8 cellular contexts compared by ENCODE assay signal in the genomic region with DNA sequence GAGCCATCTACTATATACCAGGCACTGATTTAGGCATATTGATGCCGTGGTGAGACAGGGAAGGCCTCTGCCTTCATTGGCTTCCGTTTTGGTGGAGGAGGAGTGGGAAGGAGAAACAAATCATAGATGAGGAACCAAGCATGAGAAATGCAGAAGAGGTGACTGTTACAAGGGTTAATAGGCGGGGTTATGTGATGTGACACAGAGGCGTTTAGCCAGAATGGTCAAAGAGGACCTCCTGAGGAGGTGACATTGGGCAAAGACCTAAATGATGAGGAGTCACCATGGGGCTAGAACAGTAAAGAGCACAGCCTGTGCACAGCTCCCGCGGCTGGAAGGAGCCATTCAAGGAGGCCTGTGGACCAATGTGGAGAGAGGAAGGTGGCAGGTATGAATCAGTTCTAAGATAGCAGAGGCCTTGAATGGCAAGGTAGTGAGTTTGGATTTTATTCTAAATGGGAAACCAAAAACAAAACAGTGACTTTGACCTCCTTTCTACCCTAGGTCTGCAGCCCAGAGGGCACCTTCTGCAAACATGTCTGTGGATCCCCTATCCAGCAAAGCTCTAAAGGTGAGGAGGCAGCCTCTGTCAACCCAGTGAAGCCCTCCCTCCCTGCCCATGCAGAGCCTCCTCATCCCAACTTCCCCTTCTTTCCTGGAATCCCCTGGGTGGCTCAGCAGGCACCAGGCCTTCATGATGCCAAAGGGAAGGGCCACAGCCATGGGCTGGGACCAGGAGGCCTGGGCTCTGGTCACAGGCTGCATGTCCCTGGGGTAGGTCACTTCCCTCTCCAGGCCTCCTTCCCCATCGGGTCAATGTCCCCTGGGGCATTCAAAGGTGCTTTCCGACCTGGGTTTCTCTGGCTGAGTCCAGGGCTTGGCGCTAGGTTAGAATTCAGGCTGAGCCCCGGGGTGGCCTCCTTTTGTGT. TPM values are rescaled to one million over a fixed set of nuclear protein-coding genes. Genes with fewer than 3 reads are reported as not detected.
DNase-seq lines count a peak whose midpoint lies in the region; ATAC-seq, FAIRE-seq and TF ChIP-seq lines count a peak whose summit lies in the region.

No MANE protein-coding gene starts in this region.

- no peak overlapping the region for H3K27ac Mint-ChIP-seq in activated naive CD4-positive, alpha-beta T cell treated with anti-CD3 and anti-CD28 coated beads for 36 hours

- H3K27me3 Mint-ChIP-seq in activated naive CD4-positive, alpha-beta T cell treated with anti-CD3 and anti-CD28 coated beads for 36 hours (ENCODE audit: low read depth): no peaks in the 10 kb centered on the region

- DNase-seq in GM18507 (ENCODE audit: extremely low spot score, insufficient read length, low read depth) (no peak), NOMO-1 (lab: John Stamatoyannopoulos, UW; ENCODE audit: unreplicated experiment in 2 of 2) (peak; percentile 64 to 89), esophagus muscularis mucosa (ENCODE audit: extremely low spot score) (no peak), NCI-H187 (lab: John Stamatoyannopoulos, UW) (no peak)
- DNase-seq in activated naive CD4-positive, alpha-beta T cell treated with anti-CD3 and anti-CD28 coated beads for 36 hours: no peak
- DNase-seq in activated CD4-positive, CD25-positive, alpha-beta regulatory T cell (lab: John Stamatoyannopoulos, UW): no peak

- peak overlapping the region in 3 of 4 donors; percentile 14 to 40 (median 33) for H3K4me3 ChIP-seq in esophagus muscularis mucosa
- H3K4me3 ChIP-seq in skeletal muscle satellite cell (ENCODE audit: low read length): no peak overlapping the region

- H3K9me3 Mint-ChIP-seq in activated naive CD4-positive, alpha-beta T cell treated with anti-CD3 and anti-CD28 coated beads for 36 hours: no peaks in the 10 kb centered on the region

- no peak for TF ChIP-seq CTCF in esophagus muscularis mucosa (IDR thresholded peaks at IDR 0.05)

- intact Hi-C loops in esophagus muscularis mucosa (cut with DNase I): no loop called here
- intact Hi-C loops in activated naive CD4-positive, alpha-beta T cell treated with anti-CD3 and anti-CD28 coated beads for 36 hours (cut with micrococcal nuclease): no loop called here

- H3K4me1 Mint-ChIP-seq in activated naive CD4-positive, alpha-beta T cell treated with anti-CD3 and anti-CD28 coated beads for 36 hours (ENCODE audit: low read depth): peaks cover 21% of the 10 kb centered on the region

- TF ChIP-seq EP300 in esophagus muscularis mucosa (IDR thresholded peaks at IDR 0.05): no peak

- no peak for ATAC-seq in HG03342 (IDR thresholded peaks at IDR 0.05; ENCODE audit: unreplicated experiment)

- no peaks in the 10 kb centered on the region for H3K36me3 Mint-ChIP-seq in activated naive CD4-positive, alpha-beta T cell treated with anti-CD3 and anti-CD28 coated beads for 36 hours (ENCODE audit: low read depth)

- peaks cover 24 to 41% (median 32%) of the 10 kb centered on the region in 4 donors for H3K4me1 ChIP-seq in esophagus muscularis mucosa
- peaks cover 26% of the 10 kb centered on the region for H3K4me1 ChIP-seq in skeletal muscle satellite cell (ENCODE audit: control insufficient read depth, insufficient read depth, low read length)

- CTCF ChIA-PET in activated naive CD4-positive, alpha-beta T cell treated with anti-CD3 and anti-CD28 coated beads for 36 hours (lab: Charles Lee): interaction anchor here (1.4 kb wide), 1 partner anchor 99 kb away, joined by 3 read pairs; no protein-coding TSS in a partner anchor

- H3K4me3 Mint-ChIP-seq in activated naive CD4-positive, alpha-beta T cell treated with anti-CD3 and anti-CD28 coated beads for 36 hours: no peak overlapping the region

- TF ChIP-seq POLR2A in esophagus muscularis mucosa (IDR thresholded peaks at IDR 0.05; ENCODE audit: low read depth): no peak

- no peak overlapping the region for H3K9ac ChIP-seq in skeletal muscle satellite cell (ENCODE audit: low read depth, low read length)

- H3K9me3 ChIP-seq in esophagus muscularis mucosa (no peaks in the 10 kb centered on the region), skeletal muscle satellite cell (replicated peaks; ENCODE audit: low read length) (no peaks in the 10 kb centered on the region)

- FAIRE-seq in GM18507 (lab: Jason Lieb, UNC): peak; percentile 63

- H3K4me2 ChIP-seq in skeletal muscle satellite cell (ENCODE audit: low read length): peak overlapping the region; percentile 67

- H3K27me3 ChIP-seq in esophagus muscularis mucosa: no peaks in the 10 kb centered on the region
- no peaks in the 10 kb centered on the region for H3K27me3 ChIP-seq in skeletal muscle satellite cell (ENCODE audit: control insufficient read depth, insufficient read depth, low read length)

- WGBS in esophagus muscularis mucosa: 83% methylated on average over 10 of the region's 10 CpGs

- H3K27ac ChIP-seq in esophagus muscularis mucosa (replicated peaks in 1 of 4): peak overlapping the region in 2 of 4 donors; percentile 5 to 58

- H3K36me3 ChIP-seq in esophagus muscularis mucosa: peaks cover 0 to 22% (median 12%) of the 10 kb centered on the region in 4 donors
- H3K36me3 ChIP-seq in skeletal muscle satellite cell (ENCODE audit: insufficient read depth, low read length): peaks cover 37% of the 10 kb centered on the region

RNA-seq across cellular contexts. Expression of a gene that starts 11.8 kb away (rescaled TPM):
- 100 to 1,000 TPM in 1 of 4 donors, 10 to 100 TPM in 3; 26.2 to 182 (median 54.3) TPM for total RNA-seq in esophagus muscularis mucosa
- 29.7 and 36.9 TPM in 2 replicates for total RNA-seq in skeletal muscle satellite cell (2012; rRNA removed)
- 1 to 10 TPM; 2.7 to 2.8 TPM for total RNA-seq in activated naive CD4-positive, alpha-beta T cell treated with anti-CD3 and anti-CD28 coated beads for 36 hours

RNA-seq across cellular contexts. Expression of a gene that starts 32.0 kb away (rescaled TPM):
- total RNA-seq in esophagus muscularis mucosa: 10 to 100 TPM; 13.9 to 18.3 (median 15.6) TPM
- total RNA-seq in skeletal muscle satellite cell (2012; rRNA removed): 4.8 and 8.6 TPM in 2 replicates
- total RNA-seq in activated naive CD4-positive, alpha-beta T cell treated with anti-CD3 and anti-CD28 coated beads for 36 hours: 10 to 100 TPM; 80.2 to 85.3 TPM

RNA-seq across cellular contexts. Expression of a gene that starts 59.2 kb away (rescaled TPM):
- total RNA-seq in esophagus muscularis mucosa: 100 to 1,000 TPM in 1 of 4 donors, 10 to 100 TPM in 3; 39.4 to 108 (median 75.3) TPM
- 33.0 and 43.7 TPM in 2 replicates for total RNA-seq in skeletal muscle satellite cell (2012; rRNA removed)
- total RNA-seq in activated naive CD4-positive, alpha-beta T cell treated with anti-CD3 and anti-CD28 coated beads for 36 hours: 10 to 100 TPM; 15.0 to 15.3 TPM

Comparison
In these comparisons a context has a peak if more than half of its experiments do, and no peak if none do; other contexts are left out.
1. DNase-seq: peak in NOMO-1 (2 of 2); none in GM18507 (single experiment), esophagus muscularis mucosa (single experiment), activated naive CD4-positive, alpha-beta T cell treated with anti-CD3 and anti-CD28 coated beads for 36 hours (single experiment), NCI-H187 (0 of 2) and activated CD4-positive, CD25-positive, alpha-beta regulatory T cell (0 of 4).
2. RNA of a gene that starts 11.8 kb away (total RNA-seq): 26.2 to 182 TPM in esophagus muscularis mucosa; 2.7 to 2.8 TPM in activated naive CD4-positive, alpha-beta T cell treated with anti-CD3 and anti-CD28 coated beads for 36 hours; every median in the first group is over 4 times any median in the second.
3. RNA of a gene that starts 32.0 kb away (total RNA-seq): 80.2 to 85.3 TPM in activated naive CD4-positive, alpha-beta T cell treated with anti-CD3 and anti-CD28 coated beads for 36 hours; 13.9 to 18.3 TPM in esophagus muscularis mucosa; every median in the first group is over 4 times any median in the second.